In the genomic region with DNA sequence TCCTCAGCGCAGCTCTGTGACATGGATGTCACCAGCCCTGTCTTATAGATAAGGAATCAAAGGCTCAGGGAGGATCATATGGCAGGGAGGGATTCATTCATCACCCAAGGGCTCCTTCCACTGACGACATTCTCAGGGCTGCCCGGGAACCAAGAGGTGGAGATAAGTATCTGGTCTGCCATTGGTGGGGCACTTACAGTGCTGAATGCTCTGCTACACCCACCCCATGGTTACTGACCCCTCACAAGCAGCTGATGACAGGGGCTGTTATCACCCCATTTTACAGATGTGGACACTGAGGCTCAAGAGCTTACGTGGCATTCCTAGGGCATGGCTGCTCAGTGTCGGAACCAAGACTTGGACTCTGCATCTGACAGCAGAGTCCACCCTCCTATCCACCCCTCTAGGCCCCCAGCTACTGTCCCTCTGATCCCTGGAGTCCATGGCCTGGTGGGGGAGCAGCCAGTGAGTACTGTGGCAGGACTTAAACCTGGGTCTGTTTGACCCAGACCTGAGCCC, we compare ENCODE assay signal across 27 cellular contexts.
DNase-seq lines count a peak whose midpoint lies in the region; ATAC-seq and TF ChIP-seq lines count a peak whose summit lies in the region.
"Had no signal": no experiment of that assay in that cellular context is flagged by ENCODE, and none has a peak within 500 bp of the region (broad histone marks: within the 10 kb centered on the region; RNA-seq: fewer than 3 reads in every experiment).

No MANE protein-coding gene starts in this region.

- no peak overlapping the region for H2BK5ac ChIP-seq in neuronal stem cell (ENCODE audit: low read length)

- no peak overlapping the region for H4K8ac ChIP-seq in neuronal stem cell (ENCODE audit: low read depth, low read length)

- H2AK5ac ChIP-seq in neuronal stem cell (ENCODE audit: low read depth, low read length) = peak overlapping the region; percentile 13

- no peak overlapping the region for H3K4me2 ChIP-seq in neuronal stem cell (ENCODE audit: insufficient read depth, low read length, poor library complexity, severe bottlenecking)
- H3K4me2 ChIP-seq: GM23338, PC-9 had no signal

- H3K4ac ChIP-seq in neuronal stem cell (ENCODE audit: low read length) = no peak overlapping the region

- no peak for TF ChIP-seq POLR2A in body of pancreas (IDR thresholded peaks at IDR 0.05)

- no peak overlapping the region for H3K27ac Mint-ChIP-seq in endodermal cell
- H3K27ac Mint-ChIP-seq: GM23338, HFFc6 had no signal

- H3K23ac ChIP-seq in neuronal stem cell (ENCODE audit: low read depth, low read length, poor library complexity) = no peak overlapping the region

- H3K27me3 Mint-ChIP-seq in endodermal cell (ENCODE audit: insufficient read depth) = peaks cover 2% of the 10 kb centered on the region

- H3K9me3 ChIP-seq in endodermal cell (ENCODE audit: control insufficient read depth, low read length) (no peaks in the 10 kb centered on the region), neuronal stem cell (replicated peaks in 1 of 2; ENCODE audit: control insufficient read depth in 2 of 2, insufficient read depth in 1 of 2, low read depth in 1 of 2, low read length in 2 of 2) (no peaks in the 10 kb centered on the region), body of pancreas (no peaks in the 10 kb centered on the region)
- H3K9me3 ChIP-seq: HAP-1, SJSA1 had no signal

- H3K36me3 Mint-ChIP-seq in endodermal cell (ENCODE audit: low read depth) = no peaks in the 10 kb centered on the region

- TF ChIP-seq CTCF in endodermal cell (conservative IDR thresholded peaks at IDR 0.05) = no peak
- TF ChIP-seq CTCF in body of pancreas (IDR thresholded peaks at IDR 0.05) = no peak

- 0 to 66% methylated on average over 1 to 5 of the region's 5 CpGs for WGBS in endodermal cell (ENCODE audit: insufficient coverage in 1 of 2, insufficient read length in 1 of 2), 2 experiments
- no CpG with 5 or more reads among the region's 5 CpGs for WGBS in neuronal stem cell (ENCODE audit: extremely low coverage in 2 of 2, insufficient read length in 2 of 2, insufficient replicate concordance in 1 of 2), 2 donors
- WGBS in body of pancreas, 2 donors = 45% methylated on average over 4 to 5 of the region's 5 CpGs

- H3K18ac ChIP-seq in neuronal stem cell (ENCODE audit: low read length) = peak overlapping the region; percentile 39

- H2AFZ ChIP-seq in neuronal stem cell (ENCODE audit: low read length) = no peak overlapping the region
- H2AFZ ChIP-seq: GM23338, PC-9 had no signal

- no peak overlapping the region for H2BK120ac ChIP-seq in neuronal stem cell (ENCODE audit: low read depth, low read length)

- H3K4me3 ChIP-seq in endodermal cell (ENCODE audit: low read length) (no peak overlapping the region), neuronal stem cell (ENCODE audit: low read length in 2 of 2) (no peak overlapping the region), body of pancreas (no peak overlapping the region)
- H3K4me3 ChIP-seq: GM12878, GM23338, HAP-1, PC-9, SJSA1 had no signal

- intact Hi-C loops in body of pancreas (cut with DNase I) = no loop called here

- no peak overlapping the region for H3K14ac ChIP-seq in neuronal stem cell (ENCODE audit: low read length)

- no peaks in the 10 kb centered on the region for H3K4me1 ChIP-seq in endodermal cell (ENCODE audit: control insufficient read depth, insufficient read depth, low read length)
- peaks cover 0 to 3% of the 10 kb centered on the region in 2 donors for H3K4me1 ChIP-seq in neuronal stem cell (ENCODE audit: control insufficient read depth in 2 of 2, insufficient read depth in 1 of 2, low read depth in 1 of 2, low read length in 2 of 2)
- no peaks in the 10 kb centered on the region for H3K4me1 ChIP-seq in body of pancreas
- H3K4me1 ChIP-seq: HAP-1, SJSA1 had no signal

- no peak overlapping the region for H3K27ac ChIP-seq in endodermal cell (ENCODE audit: low read depth, low read length)
- H3K27ac ChIP-seq in neuronal stem cell (replicated peaks; ENCODE audit: low read length) = no peak overlapping the region
- no peak overlapping the region for H3K27ac ChIP-seq in body of pancreas
- H3K27ac ChIP-seq: PC-9, SJSA1 had no signal

- H3K27me3 ChIP-seq in endodermal cell (ENCODE audit: control insufficient read depth, insufficient read depth, low read length, poor library complexity, severe bottlenecking) (no peaks in the 10 kb centered on the region), neuronal stem cell (ENCODE audit: control insufficient read depth in 3 of 3, insufficient read depth in 3 of 3, low read depth in 1 of 3, low read length in 3 of 3) (no peaks in the 10 kb centered on the region), body of pancreas (no peaks in the 10 kb centered on the region)
- H3K27me3 ChIP-seq: SJSA1 had no signal

- no peaks in the 10 kb centered on the region for H3K4me1 Mint-ChIP-seq in endodermal cell

- ATAC-seq in body of pancreas = no peak
- ATAC-seq: GM12878, Right ventricle myocardium inferior had no signal

- H3K4me3 Mint-ChIP-seq in endodermal cell = no peak overlapping the region
- H3K4me3 Mint-ChIP-seq: GM23338, HFFc6 had no signal

- peak; percentile 49 for DNase-seq in activated CD8-positive, alpha-beta memory T cell treated with anti-CD3 and anti-CD28 coated beads for 24 hours
- no peak for DNase-seq in activated CD8-positive, alpha-beta memory T cell treated with anti-CD3 and anti-CD28 coated beads, Interleukin-2, amount 50 U/mL, for 48 hours
- peak; percentile 53 for DNase-seq in SK-N-DZ (ENCODE audit: low spot score)
- DNase-seq in endodermal cell = peak; percentile 32
- no peak for DNase-seq in neuronal stem cell (ENCODE audit: low spot score)
- DNase-seq in H4 (ENCODE audit: low spot score) = no peak
- no peak for DNase-seq in NCI-H1417 (lab: John Stamatoyannopoulos, UW)
- no peak for DNase-seq in body of pancreas
- DNase-seq: 8988T; ACHN; DMS53; HFFc6; Karpas-422; NCI-H1092; NCI-H1436; NCI-H187; NCI-H2081 treated with DMSO at 0.1 percent for 48 hours; NCI-H2171; NCI-H226; NCI-H510A; NK-92 treated with Interleukin-12 subunit alpha and Interleukin-12 subunit beta, amount 100 ng/mL, for 24 hours; PC-9 had no signal

- H3K9ac ChIP-seq in endodermal cell (ENCODE audit: extremely low read depth, low read length, poor library complexity, severe bottlenecking) (no peak overlapping the region), neuronal stem cell (ENCODE audit: low read depth, low read length, poor library complexity) (no peak overlapping the region)

- no peak overlapping the region for H4K91ac ChIP-seq in neuronal stem cell (ENCODE audit: low read depth, low read length, poor library complexity)

- no peaks in the 10 kb centered on the region for H3K9me3 Mint-ChIP-seq in endodermal cell
- H3K9me3 Mint-ChIP-seq: GM23338, HFFc6 had no signal

- H2BK12ac ChIP-seq in neuronal stem cell (ENCODE audit: low read length) = no peak overlapping the region

- no peaks in the 10 kb centered on the region for H3K79me1 ChIP-seq in neuronal stem cell (ENCODE audit: low read depth, low read length)

- H3K36me3 ChIP-seq in endodermal cell (ENCODE audit: control insufficient read depth, insufficient read depth, low read length) (no peaks in the 10 kb centered on the region), neuronal stem cell (replicated peaks in 1 of 2; ENCODE audit: control insufficient read depth in 2 of 2, insufficient read depth in 2 of 2, low read length in 2 of 2) (no peaks in the 10 kb centered on the region), body of pancreas (replicated peaks in 1 of 2; ENCODE audit: insufficient read depth in 1 of 2, low read depth in 2 of 2) (no peaks in the 10 kb centered on the region)
- H3K36me3 ChIP-seq: HAP-1, SJSA1 had no signal

- no peak overlapping the region for H2BK15ac ChIP-seq in neuronal stem cell (ENCODE audit: low read length)

Comparison
In these comparisons a context has a peak if more than half of its experiments do, and no peak if none do; other contexts are left out.
1. DNase-seq: peak in activated CD8-positive, alpha-beta memory T cell treated with anti-CD3 and anti-CD28 coated beads for 24 hours (single experiment), SK-N-DZ (single experiment) and endodermal cell (single experiment); none in activated CD8-positive, alpha-beta memory T cell treated with anti-CD3 and anti-CD28 coated beads, Interleukin-2, amount 50 U/mL, for 48 hours (single experiment), neuronal stem cell (single experiment), H4 (single experiment), NCI-H1417 (0 of 3) and body of pancreas (0 of 4).